ENCODE assay signal across 8 cellular contexts in genomic region chr15:37106490-37107001, GRCh38. TPM values are rescaled to one million over a fixed set of nuclear protein-coding genes. Genes with fewer than 3 reads are reported as not detected.
A peak's percentile ranks its signal among the peaks of the same experiment; 100 is the strongest.
DNase-seq lines count a peak whose midpoint lies in the region; TF ChIP-seq lines count a peak whose summit lies in the region.

No MANE protein-coding gene starts in this region.

- H3K27me3 ChIP-seq in neuron (ENCODE audit: insufficient read depth, low read length) = peaks cover 2% of the 10 kb centered on the region

- H3K4me1 Mint-ChIP-seq in endothelial cell (ENCODE audit: unreplicated experiment) (peaks cover 33% of the 10 kb centered on the region), Calu3 (ENCODE audit: low read depth, unreplicated experiment) (peaks cover 8% of the 10 kb centered on the region)

- CTCF ChIA-PET in Calu3 (lab: Charles Lee) = interaction anchor here (0.6 kb wide), 1 partner anchor 784 kb away, joined by 3 read pairs; no protein-coding TSS in a partner anchor

- H3K4me1 ChIP-seq in neuron (ENCODE audit: insufficient read depth, low read length) = peaks cover 27% of the 10 kb centered on the region

- H3K36me3 Mint-ChIP-seq in endothelial cell (ENCODE audit: low read depth, unreplicated experiment) (no peaks in the 10 kb centered on the region), Calu3 (ENCODE audit: insufficient read depth, unreplicated experiment) (peaks cover 33% of the 10 kb centered on the region)

- H2AFZ ChIP-seq in neuron (ENCODE audit: low read depth, low read length) = peak overlapping the region; percentile 65

- H3K4me3 ChIP-seq in NB4 (ENCODE audit: low read depth, low read length) (no peak overlapping the region), neuron (ENCODE audit: low read length) (peak overlapping the region; percentile 35)

- H3K27ac Mint-ChIP-seq in endothelial cell (ENCODE audit: unreplicated experiment) = no peak overlapping the region
- no peak overlapping the region for H3K27ac Mint-ChIP-seq in Calu3 (ENCODE audit: unreplicated experiment)

- intact Hi-C loops in Calu3 (cut with micrococcal nuclease; ENCODE audit: unreplicated experiment) = loop anchor here (10.0 kb wide), 1 partner anchor 202 kb away; no protein-coding TSS in a partner anchor

- no peaks in the 10 kb centered on the region for H3K9me3 Mint-ChIP-seq in endothelial cell (ENCODE audit: unreplicated experiment)
- no peaks in the 10 kb centered on the region for H3K9me3 Mint-ChIP-seq in Calu3 (ENCODE audit: low read depth, unreplicated experiment)

- peak overlapping the region; percentile 86 for H3K4me3 Mint-ChIP-seq in endothelial cell (ENCODE audit: unreplicated experiment)
- H3K4me3 Mint-ChIP-seq in Calu3 (ENCODE audit: low read depth, unreplicated experiment) = no peak overlapping the region

- no peaks in the 10 kb centered on the region for H3K9me3 ChIP-seq in neuron (ENCODE audit: low read length)

- peak; percentile 41 for TF ChIP-seq CTCF in NB4 (IDR thresholded peaks at IDR 0.05; ENCODE audit: low read depth, low read length)
- TF ChIP-seq CTCF in endothelial cell (IDR thresholded peaks at IDR 0.05; ENCODE audit: unreplicated experiment) = peak; percentile 17
- no peak for TF ChIP-seq CTCF in Calu3 (IDR thresholded peaks at IDR 0.05; ENCODE audit: unreplicated experiment)

- H3K27me3 Mint-ChIP-seq in endothelial cell (ENCODE audit: unreplicated experiment) = peaks cover 18% of the 10 kb centered on the region
- no peaks in the 10 kb centered on the region for H3K27me3 Mint-ChIP-seq in Calu3 (ENCODE audit: unreplicated experiment)

- no peak for TF ChIP-seq POLR2A in NB4 (IDR thresholded peaks at IDR 0.05; ENCODE audit: extremely low read depth, insufficient read length)

- BruUV-seq in Calu3 (replicated peaks; lab: Mats Ljungman, UMichigan) = no TSS peak

- peak; percentile 76 for DNase-seq in ELF-1 (ENCODE audit: low read depth, low spot score)
- DNase-seq in NB4 (ENCODE audit: low read depth) = peak; percentile 38
- peak; percentile 53 for DNase-seq in endothelial cell (ENCODE audit: low spot score)
- DNase-seq in central memory CD4-positive, alpha-beta T cell = no peak
- DNase-seq in Calu3 = no peak
- DNase-seq in SW 1271 (lab: John Stamatoyannopoulos, UW) = no peak
- DNase-seq in stimulated activated naive CD4-positive, alpha-beta T cell treated with Interleukin-2 at 50 U/mL for 16 hours (lab: John Stamatoyannopoulos, UW) = no peak

- no peaks in the 10 kb centered on the region for H3K36me3 ChIP-seq in neuron (ENCODE audit: insufficient read depth, low read length)

RNA-seq across cellular contexts. Expression of gene MEIS2, which starts 6.2 kb away (rescaled TPM):
- total RNA-seq in endothelial cell (ENCODE audit: unreplicated experiment) (13.0 TPM), Calu3 (2022) (23.1 and 24.5 TPM in 2 replicates)

Comparison
In these comparisons a context has a peak if more than half of its experiments do, and no peak if none do; other contexts are left out.
1. DNase-seq: peak in ELF-1 (single experiment), NB4 (single experiment) and endothelial cell (single experiment); none in central memory CD4-positive, alpha-beta T cell (single experiment), Calu3 (single experiment), SW 1271 (0 of 2) and stimulated activated naive CD4-positive, alpha-beta T cell treated with Interleukin-2 at 50 U/mL for 16 hours (single experiment).